22 cellular contexts compared by ENCODE assay signal in genomic region chr20:56572178-56572577, GRCh38. TPM values are rescaled to one million over a fixed set of nuclear protein-coding genes. Genes with fewer than 3 reads are reported as not detected.
"Had no signal": no experiment of that assay in that cellular context is flagged by ENCODE, and none has a peak within 500 bp of the region (broad histone marks: within the 10 kb centered on the region; RNA-seq: fewer than 3 reads in every experiment).

No MANE protein-coding gene starts in this region.

- H3K27me3 ChIP-seq: cardiac muscle cell, esophagus muscularis mucosa, tibial nerve, vagina had no signal

- DNase-seq: activated B cell treated with CpG ODN at 0.5 μM for 24 hours; activated CD4-positive, alpha-beta T cell treated with anti-CD3 and anti-CD28 coated beads for 48 hours; activated CD8-positive, alpha-beta memory T cell treated with anti-CD3 and anti-CD28 coated beads, Interleukin-2, amount 50 U/mL, for 4 hours; activated CD8-positive, alpha-beta T cell treated with anti-CD3 and anti-CD28 coated beads, Interleukin-2, amount 10 ng/mL, durations not matched to agents 7 days and 5 days; activated gamma-delta T cell treated with Interleukin-2 at 50 U/mL for 16 hours; aorta; foreskin fibroblast; glutamatergic neuron; hypothalamus; retina; small intestine; stimulated activated CD4-positive, alpha-beta T cell treated with anti-CD3 and anti-CD28 coated beads, Interleukin-4, amount 100 ng/mL, for 4 hours; stimulated activated CD8-positive, alpha-beta memory T cell treated with anti-CD3 and anti-CD28 coated beads, Interleukin-4, amount 100 ng/mL, for 48 hours; stimulated activated naive CD4-positive, alpha-beta T cell treated with Interleukin-2 at 50 U/mL for 16 hours; substantia nigra had no signal

- H3K27ac ChIP-seq: cardiac muscle cell, esophagus muscularis mucosa, tibial nerve, vagina had no signal

- H3K4me1 ChIP-seq: esophagus muscularis mucosa, tibial nerve, vagina had no signal

- ATAC-seq: activated CD8-positive, alpha-beta T cell treated with anti-CD3 and anti-CD28 coated beads, Interleukin-2, amount 10 ng/mL, durations not matched to agents 7 days and 5 days; natural killer cell treated with Interleukin-12 subunit alpha and Interleukin-12 subunit beta and Interleukin-15 and Interleukin-18, amount 100 ng/mL, for 72 hours had no signal

- H3K36me3 ChIP-seq: cardiac muscle cell, esophagus muscularis mucosa, tibial nerve, vagina had no signal

- H3K9me3 ChIP-seq: esophagus muscularis mucosa, tibial nerve, vagina had no signal

- H3K4me3 ChIP-seq: cardiac muscle cell, esophagus muscularis mucosa, tibial nerve, vagina had no signal

RNA-seq across cellular contexts. Expression of gene FAM209B, which starts 39.1 kb away (rescaled TPM):
- total RNA-seq: cardiac muscle cell, liver, tibial nerve, vagina had no signal

RNA-seq across cellular contexts. Expression of gene FAM209A, which starts 47.6 kb away (rescaled TPM):
- total RNA-seq: cardiac muscle cell, liver, tibial nerve, vagina had no signal

RNA-seq across cellular contexts. Expression of gene TFAP2C, which starts 56.9 kb away (rescaled TPM):
- total RNA-seq: activated B cell treated with CpG ODN at 0.5 μM for 24 hours; activated CD8-positive, alpha-beta T cell treated with anti-CD3 and anti-CD28 coated beads, Interleukin-2, amount 10 ng/mL, durations not matched to agents 7 days and 5 days; natural killer cell treated with Interleukin-12 subunit alpha and Interleukin-12 subunit beta and Interleukin-15 and Interleukin-18, amount 100 ng/mL, for 72 hours; T-helper 2 cell treated with Interferon-gamma antibody and Interleukin-4, amounts not matched to agents 100 ng/mL and 5 ng/mL, for 36 hours had no signal
